26 cellular contexts compared by ENCODE assay signal in the genomic region with DNA sequence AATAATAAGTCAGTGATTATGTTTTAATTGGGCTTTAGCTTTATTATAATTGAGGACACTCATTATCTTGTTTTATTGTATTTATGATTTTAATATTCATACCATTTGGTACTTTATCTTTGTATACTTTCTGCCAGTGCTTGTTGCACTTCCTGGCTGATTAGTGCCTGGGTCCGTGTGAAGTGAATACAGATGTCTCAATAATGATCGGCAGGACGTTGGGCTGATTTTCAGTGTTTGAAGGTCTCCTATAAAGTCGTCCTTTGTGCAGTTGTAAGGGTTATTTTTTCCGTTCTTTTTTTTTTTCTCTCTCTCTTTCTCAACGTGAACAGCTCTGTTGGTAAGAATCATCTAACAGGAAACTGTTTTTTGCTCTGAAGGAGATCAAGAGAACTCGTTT.
A peak's percentile ranks its signal among the peaks of the same experiment; 100 is the strongest.
DNase-seq lines count a peak whose midpoint lies in the region; ATAC-seq, FAIRE-seq and TF ChIP-seq lines count a peak whose summit lies in the region.
"Had no signal": no experiment of that assay in that cellular context is flagged by ENCODE, and none has a peak within 500 bp of the region (broad histone marks: within the 10 kb centered on the region; RNA-seq: fewer than 3 reads in every experiment).

No MANE protein-coding gene starts in this region.

- H3K4me1 ChIP-seq in HUES64 (ENCODE audit: insufficient read depth, low read length) (peaks cover 22% of the 10 kb centered on the region), astrocyte (ENCODE audit: insufficient read depth, low read length) (no peaks in the 10 kb centered on the region), pancreas (no peaks in the 10 kb centered on the region), esophagus squamous epithelium (no peaks in the 10 kb centered on the region)
- H3K4me1 ChIP-seq: BLaER1 treated with 17β-estradiol and CSF1 and Interleukin-3, amounts not matched to agents 10 nM and 100 nM; HAP-1; SJSA1 had no signal

- H3K27me3 Mint-ChIP-seq in astrocyte (ENCODE audit: low read depth, unreplicated experiment) (no peaks in the 10 kb centered on the region), T-cell (no peaks in the 10 kb centered on the region)
- H3K27me3 Mint-ChIP-seq: CD4-positive, alpha-beta T cell; IgD-negative memory B cell had no signal

- H3K36me3 Mint-ChIP-seq in astrocyte (ENCODE audit: low read depth, unreplicated experiment) (no peaks in the 10 kb centered on the region), T-cell (no peaks in the 10 kb centered on the region)

- H3K4me1 Mint-ChIP-seq in astrocyte (ENCODE audit: low read depth, unreplicated experiment) (no peaks in the 10 kb centered on the region), T-cell (no peaks in the 10 kb centered on the region)
- H3K4me1 Mint-ChIP-seq: IgD-negative memory B cell had no signal

- H3K9me3 Mint-ChIP-seq in astrocyte (ENCODE audit: unreplicated experiment) = no peaks in the 10 kb centered on the region
- peaks cover 0 to 6% (median 0%) of the 10 kb centered on the region in 3 donors for H3K9me3 Mint-ChIP-seq in T-cell
- H3K9me3 Mint-ChIP-seq: CD4-positive, alpha-beta T cell had no signal

- H3K27ac ChIP-seq in HUES64 (ENCODE audit: low read depth, low read length) (no peak overlapping the region), astrocyte (ENCODE audit: low read depth, low read length) (no peak overlapping the region), pancreas (no peak overlapping the region), esophagus squamous epithelium (no peak overlapping the region)
- H3K27ac ChIP-seq: BLaER1 treated with 17β-estradiol and CSF1 and Interleukin-3, amounts not matched to agents 10 nM and 100 nM; KMS-11; SJSA1 had no signal

- 75% methylated on average over 4 of the region's 7 CpGs for WGBS in HUES64
- 7 to 9% methylated on average over 7 of the region's 7 CpGs for WGBS in pancreas, 2 donors
- 40 to 49% methylated on average over 7 of the region's 7 CpGs for WGBS in esophagus squamous epithelium, 2 donors

- no peak overlapping the region for H3K4me3 Mint-ChIP-seq in astrocyte (ENCODE audit: unreplicated experiment)
- H3K4me3 Mint-ChIP-seq in T-cell = no peak overlapping the region
- H3K4me3 Mint-ChIP-seq: CD4-positive, alpha-beta T cell; HFFc6; IgD-negative memory B cell had no signal

- H3K36me3 ChIP-seq in HUES64 (ENCODE audit: insufficient read depth, low read length) (no peaks in the 10 kb centered on the region), astrocyte (ENCODE audit: insufficient read depth, low read length) (no peaks in the 10 kb centered on the region), pancreas (no peaks in the 10 kb centered on the region), esophagus squamous epithelium (no peaks in the 10 kb centered on the region)
- H3K36me3 ChIP-seq: BLaER1 treated with 17β-estradiol and CSF1 and Interleukin-3, amounts not matched to agents 10 nM and 100 nM; HAP-1; SJSA1 had no signal

- ATAC-seq in pancreas (no peak), T-cell (replicated peaks in 1 of 4) (no peak)
- ATAC-seq: PC-3 had no signal

- intact Hi-C loops in pancreas (cut with DNase I) (no loop called here), esophagus squamous epithelium (cut with DNase I) (no loop called here)

- DNase-seq in astrocyte (ENCODE audit: low read depth) (no peak), inferior parietal cortex (ENCODE audit: extremely low spot score) (peak; percentile 34), pons (ENCODE audit: low spot score) (peak; percentile 23), pancreas (no peak), RPMI8226 (no peak), T-cell (no peak), esophagus squamous epithelium (lab: John Stamatoyannopoulos, UW) (no peak)
- DNase-seq: CD4-positive, alpha-beta T cell; HFFc6; NCI-H1092; NCI-H1436; NCI-H1930; NCI-H2107; NCI-H524 treated with DMSO at 0.1 percent for 48 hours; NK-92 treated with Interleukin-12 subunit alpha and Interleukin-12 subunit beta, amount 100 ng/mL, for 24 hours; PC-3; Right ventricle myocardium superior had no signal

- FAIRE-seq in astrocyte (lab: Jason Lieb, UNC) = no peak
- no peak for FAIRE-seq in pancreas (lab: Jason Lieb, UNC)
- FAIRE-seq: A204.1, D721Med, GM18507 had no signal

- no peak overlapping the region for H3K4me3 ChIP-seq in HUES64 (ENCODE audit: low read length)
- H3K4me3 ChIP-seq in astrocyte (ENCODE audit: insufficient read depth, low read depth, low read length) = peak overlapping the region; percentile 3
- H3K4me3 ChIP-seq in pancreas = no peak overlapping the region
- H3K4me3 ChIP-seq in esophagus squamous epithelium = no peak overlapping the region
- H3K4me3 ChIP-seq: BLaER1 treated with 17β-estradiol and CSF1 and Interleukin-3, amounts not matched to agents 10 nM and 100 nM; HAP-1; SJSA1 had no signal

- TF ChIP-seq CTCF in astrocyte (IDR thresholded peaks at IDR 0.05; ENCODE audit: insufficient read depth, low read depth, low read length) = no peak
- no peak for TF ChIP-seq CTCF in pancreas (IDR thresholded peaks at IDR 0.05)
- no peak for TF ChIP-seq CTCF in esophagus squamous epithelium (IDR thresholded peaks at IDR 0.05)

- no peaks in the 10 kb centered on the region for H3K79me2 ChIP-seq in astrocyte (ENCODE audit: insufficient read depth, low read length)

- CTCF ChIA-PET in T-cell (lab: Charles Lee) = no interaction called here

- POLR2A ChIA-PET in T-cell (lab: Charles Lee) = no interaction called here

- H3K4me2 ChIP-seq in astrocyte (ENCODE audit: low read length) = peak overlapping the region; percentile 59
- H3K4me2 ChIP-seq: BLaER1 treated with 17β-estradiol and CSF1 and Interleukin-3, amounts not matched to agents 10 nM and 100 nM; KMS-11 had no signal

- H3K27ac Mint-ChIP-seq in astrocyte (ENCODE audit: unreplicated experiment) (no peak overlapping the region), T-cell (no peak overlapping the region)
- H3K27ac Mint-ChIP-seq: CD4-positive, alpha-beta T cell; HFFc6; IgD-negative memory B cell had no signal

- no peak for TF ChIP-seq POLR2A in esophagus squamous epithelium (IDR thresholded peaks at IDR 0.05)

- 0 out of 2 replicates have a peak overlapping the region, but pooled peaks have one; percentile 11 for H3K9ac ChIP-seq in HUES64 (ENCODE audit: low read depth, low read length)
- H3K9ac ChIP-seq in astrocyte (ENCODE audit: low read length) = no peak overlapping the region
- H3K9ac ChIP-seq: BLaER1 treated with 17β-estradiol and CSF1 and Interleukin-3, amounts not matched to agents 10 nM and 100 nM; KMS-11 had no signal

- peak overlapping the region; percentile 61 for H2AFZ ChIP-seq in astrocyte (ENCODE audit: low read depth, low read length)

- H3K27me3 ChIP-seq in HUES64 (ENCODE audit: insufficient read depth, low read length) = no peaks in the 10 kb centered on the region
- no peaks in the 10 kb centered on the region for H3K27me3 ChIP-seq in astrocyte (ENCODE audit: insufficient read depth, low read length)
- peaks cover 0 to 6% (median 0%) of the 10 kb centered on the region in 4 donors for H3K27me3 ChIP-seq in pancreas
- H3K27me3 ChIP-seq in esophagus squamous epithelium = no peaks in the 10 kb centered on the region
- H3K27me3 ChIP-seq: BLaER1 treated with 17β-estradiol and CSF1 and Interleukin-3, amounts not matched to agents 10 nM and 100 nM; SJSA1 had no signal

- H4K20me1 ChIP-seq in astrocyte (ENCODE audit: insufficient read depth, low read length) = no peaks in the 10 kb centered on the region
- H4K20me1 ChIP-seq: BLaER1 treated with 17β-estradiol and CSF1 and Interleukin-3, amounts not matched to agents 10 nM and 100 nM had no signal

- peaks cover 4% of the 10 kb centered on the region; the same call in 1 of the 2 replicates for H3K9me3 ChIP-seq in HUES64 (ENCODE audit: insufficient read depth, low read depth, low read length)
- H3K9me3 ChIP-seq in astrocyte (ENCODE audit: insufficient read depth, low read depth, low read length) = no peaks in the 10 kb centered on the region
- no peaks in the 10 kb centered on the region for H3K9me3 ChIP-seq in pancreas
- no peaks in the 10 kb centered on the region for H3K9me3 ChIP-seq in esophagus squamous epithelium
- H3K9me3 ChIP-seq: BLaER1 treated with 17β-estradiol and CSF1 and Interleukin-3, amounts not matched to agents 10 nM and 100 nM; HAP-1; SJSA1 had no signal

Comparison
In these comparisons a context has a peak if more than half of its experiments do, and no peak if none do; other contexts are left out.
1. DNase-seq: peak in inferior parietal cortex (single experiment) and pons (single experiment); none in astrocyte (single experiment), pancreas (0 of 6), RPMI8226 (single experiment), T-cell (0 of 34) and esophagus squamous epithelium (single experiment).